In genomic region chr15:43802676-43803075, GRCh38 we compare ENCODE assay signal across 4 cellular contexts. TPM values are rescaled to one million over a fixed set of nuclear protein-coding genes. Genes with fewer than 3 reads are reported as not detected.
"Had no signal": no experiment of that assay in that cellular context is flagged by ENCODE, and none has a peak within 500 bp of the region (broad histone marks: within the 10 kb centered on the region; RNA-seq: fewer than 3 reads in every experiment).

No MANE protein-coding gene starts in this region.

RNA-seq across cellular contexts. Expression of gene SERINC4, which starts 2.7 kb away (rescaled TPM):
- total RNA-seq: ascending aorta, bronchial epithelial cell, chondrocyte, WTC11 had no signal
